In genomic region chr5:112403069-112403468, GRCh38 we compare ENCODE assay signal across 32 cellular contexts.
"Had no signal": no experiment of that assay in that cellular context is flagged by ENCODE, and none has a peak within 500 bp of the region (broad histone marks: within the 10 kb centered on the region; RNA-seq: fewer than 3 reads in every experiment).

No MANE protein-coding gene starts in this region.

- H3K4me3 ChIP-seq: adrenal gland, ascending aorta, body of pancreas, breast epithelium, cardiac muscle cell had no signal

- H3K4me1 ChIP-seq: ascending aorta, breast epithelium had no signal

- H3K27ac ChIP-seq: adrenal gland, ascending aorta, body of pancreas, brain microvascular endothelial cell, breast epithelium, cardiac muscle cell had no signal

- H3K36me3 ChIP-seq: adrenal gland, ascending aorta, brain microvascular endothelial cell, breast epithelium, cardiac muscle cell had no signal

- H3K9me3 ChIP-seq: adrenal gland, ascending aorta, body of pancreas, breast epithelium had no signal

- ATAC-seq: activated naive CD4-positive, alpha-beta T cell treated with anti-CD3 and anti-CD28 coated beads, Interleukin-2, amount 50 U/mL, for 72 hours; activated naive CD8-positive, alpha-beta T cell treated with anti-CD3 and anti-CD28 coated beads, Interleukin-2, amount 50 U/mL, for 24 hours; activated T-cell treated with anti-CD3 and anti-CD28 coated beads, Interleukin-2, amount 50 U/mL, for 4 hours; activated T-cell treated with anti-CD3 and anti-CD28 coated beads, Interleukin-2, amount 50 U/mL, for 72 hours; activated T-helper 17 cell treated with anti-CD3 and anti-CD28 coated beads, Interleukin-2, amount 50 U/mL, for 72 hours; body of pancreas had no signal

- DNase-seq: activated effector memory CD4-positive, alpha-beta T cell treated with anti-CD3 and anti-CD28 coated beads, Interleukin-2, amount 50 U/mL, for 16 hours; activated effector memory CD4-positive, alpha-beta T cell treated with Interleukin-2 at 50 U/mL for 16 hours; activated gamma-delta T cell; activated gamma-delta T cell treated with Interleukin-2 at 50 U/mL for 16 hours; activated naive CD4-positive, alpha-beta T cell; activated naive CD4-positive, alpha-beta T cell treated with anti-CD3 and anti-CD28 coated beads for 36 hours; activated naive CD4-positive, alpha-beta T cell treated with anti-CD3 and anti-CD28 coated beads, Interleukin-2, amount 10 ng/mL, durations not matched to agents 7 days and 5 days; activated naive CD4-positive, alpha-beta T cell treated with anti-CD3 and anti-CD28 coated beads, Interleukin-2, amount 50 U/mL, for 16 hours; activated naive CD4-positive, alpha-beta T cell treated with Interleukin-2 at 50 U/mL for 16 hours; activated naive CD8-positive, alpha-beta T cell treated with anti-CD3 and anti-CD28 coated beads for 36 hours; activated naive CD8-positive, alpha-beta T cell treated with anti-CD3 and anti-CD28 coated beads, Interleukin-2, amount 10 ng/mL, durations not matched to agents 7 days and 5 days; activated naive CD8-positive, alpha-beta T cell treated with anti-CD3 and anti-CD28 coated beads, Interleukin-2, amount 50 U/mL, for 24 hours; activated T-cell treated with anti-CD3 and anti-CD28 coated beads, Interleukin-2, amount 50 U/mL, for 1 hour; activated T-cell treated with anti-CD3 and anti-CD28 coated beads, Interleukin-2, amount 50 U/mL, for 24 hours; activated T-cell treated with anti-CD3 and anti-CD28 coated beads, Interleukin-2, amount 50 U/mL, for 4 hours; activated T-cell treated with anti-CD3 and anti-CD28 coated beads, Interleukin-2, amount 50 U/mL, for 48 hours; activated T-cell treated with anti-CD3 and anti-CD28 coated beads, Interleukin-2, amount 50 U/mL, for 72 hours; adrenal gland; amniotic stem cell; amygdala; anterior cingulate cortex; aorta; body of pancreas; brain microvascular endothelial cell; caudate nucleus; central memory CD4-positive, alpha-beta T cell; cerebellar nuclear complex had no signal

- H3K27me3 ChIP-seq: adrenal gland, ascending aorta, body of pancreas, brain microvascular endothelial cell, breast epithelium, cardiac muscle cell had no signal
